ENCODE assay signal across 9 cellular contexts in the genomic region with DNA sequence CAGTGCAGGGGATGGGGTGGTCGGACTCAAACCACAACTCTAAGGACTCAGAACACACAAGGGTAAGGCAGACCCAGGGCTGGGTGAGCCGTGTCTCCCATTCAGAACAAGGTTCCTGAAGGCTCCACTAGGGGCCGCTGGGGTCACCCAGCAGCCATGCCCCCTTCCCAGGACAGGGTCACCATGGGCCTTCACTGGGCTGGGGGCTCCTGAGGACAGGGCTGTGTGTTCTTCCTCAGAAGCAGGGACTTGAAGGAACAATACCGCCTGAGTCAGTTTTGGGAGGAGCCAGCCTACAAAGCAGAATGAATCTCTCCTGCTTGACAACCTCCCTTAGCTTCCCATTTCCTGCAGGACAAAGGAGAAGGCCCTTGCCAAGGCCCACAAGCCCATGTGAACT. TPM values are rescaled to one million over a fixed set of nuclear protein-coding genes. Genes with fewer than 3 reads are reported as not detected.
DNase-seq lines count a peak whose midpoint lies in the region; ATAC-seq and TF ChIP-seq lines count a peak whose summit lies in the region.
"Had no signal": no experiment of that assay in that cellular context is flagged by ENCODE, and none has a peak within 500 bp of the region (broad histone marks: within the 10 kb centered on the region; RNA-seq: fewer than 3 reads in every experiment).

No MANE protein-coding gene starts in this region.

- H3K4me3 ChIP-seq in Karpas-422 (ENCODE audit: low read length) (no peak overlapping the region), neuronal stem cell (ENCODE audit: low read length in 2 of 2) (no peak overlapping the region)

- no peak overlapping the region for H4K91ac ChIP-seq in neuronal stem cell (ENCODE audit: low read depth, low read length, poor library complexity)

- H3K27me3 ChIP-seq in Karpas-422 (ENCODE audit: low read length), result no peaks in the 10 kb centered on the region
- no peaks in the 10 kb centered on the region for H3K27me3 ChIP-seq in neuronal stem cell (ENCODE audit: control insufficient read depth in 3 of 3, insufficient read depth in 3 of 3, low read depth in 1 of 3, low read length in 3 of 3)

- CTCF ChIA-PET in GM10248 (lab: Yijun Ruan, JAX), result interaction anchor here (0.6 to 1.7 kb wide), 6 partner anchors 13 to 200 kb away, joined by 3 to 5 read pairs (median 4); partner anchors contain the start of gene RIMS3

- H2AFZ ChIP-seq in Karpas-422 (ENCODE audit: low read length) (no peak overlapping the region), neuronal stem cell (ENCODE audit: low read length) (peak overlapping the region; percentile 47)

- no peak overlapping the region for H2BK15ac ChIP-seq in neuronal stem cell (ENCODE audit: low read length)

- H2AK5ac ChIP-seq in neuronal stem cell (ENCODE audit: low read depth, low read length), result no peak overlapping the region

- ATAC-seq in HG02610 (IDR thresholded peaks at IDR 0.05; ENCODE audit: unreplicated experiment), result no peak

- H3K27ac ChIP-seq in Karpas-422 (ENCODE audit: low read length) (no peak overlapping the region), neuronal stem cell (replicated peaks; ENCODE audit: low read length) (no peak overlapping the region)

- DNase-seq in GM10248 (ENCODE audit: extremely low spot score) (peak; percentile 56), Karpas-422 (peak; percentile 72), dermis blood vessel endothelial cell (peak; percentile 19), neuronal stem cell (ENCODE audit: low spot score) (peak; percentile 32), GM19240 (ENCODE audit: insufficient read length, low spot score) (no peak), cerebellar nuclear complex (lab: John Stamatoyannopoulos, UW) (no peak)
- no peak for DNase-seq in effector CD8-positive, alpha-beta T cell (lab: John Stamatoyannopoulos, UW)
- DNase-seq: activated CD4-positive, alpha-beta memory T cell treated with anti-CD3 and anti-CD28 coated beads, Interleukin-2, amount 10 ng/mL, durations not matched to agents 7 days and 5 days had no signal

- H3K79me2 ChIP-seq in Karpas-422 (ENCODE audit: low read length), result no peaks in the 10 kb centered on the region

- H3K36me3 ChIP-seq in Karpas-422 (ENCODE audit: insufficient read depth, low read length) (no peaks in the 10 kb centered on the region), neuronal stem cell (replicated peaks in 1 of 2; ENCODE audit: control insufficient read depth in 2 of 2, insufficient read depth in 2 of 2, low read length in 2 of 2) (no peaks in the 10 kb centered on the region)

- H3K9me3 ChIP-seq in Karpas-422 (ENCODE audit: low read length) (no peaks in the 10 kb centered on the region), neuronal stem cell (replicated peaks in 1 of 2; ENCODE audit: control insufficient read depth in 2 of 2, insufficient read depth in 1 of 2, low read depth in 1 of 2, low read length in 2 of 2) (no peaks in the 10 kb centered on the region)

- no peaks in the 10 kb centered on the region for H3K9me2 ChIP-seq in Karpas-422 (replicated peaks; ENCODE audit: insufficient read depth, low read length)

- no peak overlapping the region for H2BK120ac ChIP-seq in neuronal stem cell (ENCODE audit: low read depth, low read length)

- no peak overlapping the region for H2BK5ac ChIP-seq in neuronal stem cell (ENCODE audit: low read length)

- H2BK12ac ChIP-seq in neuronal stem cell (ENCODE audit: low read length), result no peak overlapping the region

- no peak overlapping the region for H3K14ac ChIP-seq in neuronal stem cell (ENCODE audit: low read length)

- no peak overlapping the region for H3K4ac ChIP-seq in neuronal stem cell (ENCODE audit: low read length)

- H3K9ac ChIP-seq in Karpas-422 (ENCODE audit: low read length) (no peak overlapping the region), neuronal stem cell (ENCODE audit: low read depth, low read length, poor library complexity) (no peak overlapping the region)

- no peak overlapping the region for H4K8ac ChIP-seq in neuronal stem cell (ENCODE audit: low read depth, low read length)

- no peaks in the 10 kb centered on the region for H3K79me1 ChIP-seq in neuronal stem cell (ENCODE audit: low read depth, low read length)

- H4K20me1 ChIP-seq in Karpas-422 (ENCODE audit: insufficient read depth, low read depth, low read length), result peaks cover 4% of the 10 kb centered on the region; the same call in 1 of the 2 replicates

- H3K18ac ChIP-seq in neuronal stem cell (ENCODE audit: low read length), result no peak overlapping the region

- POLR2A ChIA-PET in GM10248 (lab: Yijun Ruan, JAX), result no interaction called here

- H3K4me2 ChIP-seq in Karpas-422 (ENCODE audit: low read depth, low read length, poor library complexity, severe bottlenecking), result no peak overlapping the region
- H3K4me2 ChIP-seq in neuronal stem cell (ENCODE audit: insufficient read depth, low read length, poor library complexity, severe bottlenecking), result no peak overlapping the region

- H3K23ac ChIP-seq in neuronal stem cell (ENCODE audit: low read depth, low read length, poor library complexity), result no peak overlapping the region

- TF ChIP-seq CTCF in GM10248 (IDR thresholded peaks at IDR 0.05; ENCODE audit: control extremely low read depth, extremely low read depth, low read depth, missing control alignments), result peak; percentile 37

- H3K4me1 ChIP-seq in Karpas-422 (ENCODE audit: low read length) (no peaks in the 10 kb centered on the region), neuronal stem cell (ENCODE audit: control insufficient read depth in 2 of 2, insufficient read depth in 1 of 2, low read depth in 1 of 2, low read length in 2 of 2) (peaks cover 31 to 38% of the 10 kb centered on the region in 2 donors)

- no CpG with 5 or more reads among the region's 4 CpGs for WGBS in neuronal stem cell (ENCODE audit: extremely low coverage in 2 of 2, insufficient read length in 2 of 2, insufficient replicate concordance in 1 of 2), 2 donors

RNA-seq across cellular contexts. Expression of gene RIMS3, which starts 15.4 kb away (rescaled TPM):
- total RNA-seq in Karpas-422 (2014; rRNA removed; shearing (Covaris generic); ENCODE audit: low replicate concordance), result 4.2 and 5.5 TPM in 2 replicates
- total RNA-seq in dermis blood vessel endothelial cell, result 0.28 and 0.34 TPM in 2 replicates
- 14.6 TPM for polyA plus RNA-seq in neuronal stem cell (2013, experiment 1 of 2)
- polyA plus RNA-seq in neuronal stem cell (2013, experiment 2 of 2), result 14.4 TPM

RNA-seq across cellular contexts. Expression of gene NFYC, which starts 41.4 kb away (rescaled TPM):
- 52.4 and 62.6 TPM in 2 replicates for total RNA-seq in Karpas-422 (2014; rRNA removed; shearing (Covaris generic); ENCODE audit: low replicate concordance)
- 19.2 and 29.5 TPM in 2 replicates for total RNA-seq in dermis blood vessel endothelial cell
- polyA plus RNA-seq in neuronal stem cell (2013, experiment 1 of 2), result 58.9 TPM
- 58.8 TPM for polyA plus RNA-seq in neuronal stem cell (2013, experiment 2 of 2)

Comparison
In these comparisons a context has a peak if more than half of its experiments do, and no peak if none do; other contexts are left out.
1. DNase-seq: peak in GM10248 (single experiment), Karpas-422 (single experiment), dermis blood vessel endothelial cell (single experiment) and neuronal stem cell (single experiment); none in effector CD8-positive, alpha-beta T cell (single experiment), GM19240 (single experiment) and cerebellar nuclear complex (0 of 2).